Comparison of ENCODE assay signal across 8 cellular contexts in the genomic region with DNA sequence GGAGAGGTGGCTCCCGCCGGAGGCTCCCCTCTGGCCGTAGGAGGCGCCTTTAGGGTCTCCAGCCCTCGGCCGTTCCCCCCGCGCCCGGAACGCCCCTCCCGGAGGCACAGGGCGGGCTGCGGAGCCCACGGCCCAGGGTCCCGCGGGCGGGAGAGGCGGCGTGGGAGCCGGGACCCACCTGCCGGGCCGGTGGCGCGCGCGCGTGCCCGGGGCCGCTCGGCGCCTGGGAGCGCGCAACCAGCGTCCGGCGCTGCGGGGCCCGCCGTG.
A peak's percentile ranks its signal among the peaks of the same experiment; 100 is the strongest.
DNase-seq lines count a peak whose midpoint lies in the region; ATAC-seq and TF ChIP-seq lines count a peak whose summit lies in the region.

A gene with protein sequence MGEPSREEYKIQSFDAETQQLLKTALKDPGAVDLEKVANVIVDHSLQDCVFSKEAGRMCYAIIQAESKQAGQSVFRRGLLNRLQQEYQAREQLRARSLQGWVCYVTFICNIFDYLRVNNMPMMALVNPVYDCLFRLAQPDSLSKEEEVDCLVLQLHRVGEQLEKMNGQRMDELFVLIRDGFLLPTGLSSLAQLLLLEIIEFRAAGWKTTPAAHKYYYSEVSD (minus strand): TSS at position 266 of the 267 bp plus-strand sequence. CDS start 1,036 bp downstream, outside the sequence.

- H3K9me3 ChIP-seq in neutrophil = no peaks in the 10 kb centered on the region

- H3K27me3 ChIP-seq in neutrophil = no peaks in the 10 kb centered on the region

- H3K4me1 ChIP-seq in neutrophil (ENCODE audit: control insufficient read depth in 1 of 2, insufficient read depth in 1 of 2, low read depth in 1 of 2, low read length in 1 of 2) = peaks cover 55 to 68% of the 10 kb centered on the region in 2 experiments

- DNase-seq in DMS53 treated with DMSO at 0.1 percent for 48 hours (lab: John Stamatoyannopoulos, UW; ENCODE audit: unreplicated experiment) (peak; percentile 56), DMS53 (lab: John Stamatoyannopoulos, UW) (no peak), fibroblast of gingiva (ENCODE audit: low read depth) (peak; percentile 55), NCI-H187 treated with DMSO at 0.1 percent for 48 hours (lab: John Stamatoyannopoulos, UW) (no peak), NCI-H526 treated with DMSO at 0.1 percent for 48 hours (lab: John Stamatoyannopoulos, UW) (no peak)

- peak within 1 kb of the TSS; percentile 87 for H3K27ac ChIP-seq in neutrophil

- H3K36me3 ChIP-seq in neutrophil = no peaks in the 10 kb centered on the region

- no peak for ATAC-seq in SK-N-SH treated with all-trans-retinoic acid at 6 μM for 48 hours
- ATAC-seq in HG03025 (IDR thresholded peaks at IDR 0.05; ENCODE audit: low FRiP score, unreplicated experiment) = no peak

- peak within 1 kb of the TSS; percentile 88 to 93 for H3K4me3 ChIP-seq in neutrophil (ENCODE audit: low read depth in 1 of 2, low read length in 1 of 2)

- TF ChIP-seq CTCF in neutrophil (IDR thresholded peaks at IDR 0.05) = no peak

TF ChIP-seq in SK-N-SH treated with all-trans-retinoic acid at 6 μM for 48 hours, 23 proteins besides CTCF, POLR2A, EP300 and RAD21:
- TF ChIP-seq RARB (CRISPR knock-in tag; IDR thresholded peaks at IDR 0.05) (no peak), CSDC2 (CRISPR knock-in tag; IDR thresholded peaks at IDR 0.05) (0 out of 2 replicates have a peak, but pooled peaks have one; percentile 2), SNAI2 (CRISPR knock-in tag; IDR thresholded peaks at IDR 0.05) (peak; percentile 86; the same call in 1 of the 2 replicates), ZFP30 (CRISPR knock-in tag; IDR thresholded peaks at IDR 0.05) (0 out of 2 replicates have a peak, but pooled peaks have one; percentile 24)

Comparison
In these comparisons a context has a peak if more than half of its experiments do, and no peak if none do; other contexts are left out.
1. DNase-seq: peak in DMS53 treated with DMSO at 0.1 percent for 48 hours (single experiment) and fibroblast of gingiva (single experiment); none in DMS53 (single experiment), NCI-H187 treated with DMSO at 0.1 percent for 48 hours (single experiment) and NCI-H526 treated with DMSO at 0.1 percent for 48 hours (single experiment).